ENCODE assay signal across 12 cellular contexts in the genomic region with DNA sequence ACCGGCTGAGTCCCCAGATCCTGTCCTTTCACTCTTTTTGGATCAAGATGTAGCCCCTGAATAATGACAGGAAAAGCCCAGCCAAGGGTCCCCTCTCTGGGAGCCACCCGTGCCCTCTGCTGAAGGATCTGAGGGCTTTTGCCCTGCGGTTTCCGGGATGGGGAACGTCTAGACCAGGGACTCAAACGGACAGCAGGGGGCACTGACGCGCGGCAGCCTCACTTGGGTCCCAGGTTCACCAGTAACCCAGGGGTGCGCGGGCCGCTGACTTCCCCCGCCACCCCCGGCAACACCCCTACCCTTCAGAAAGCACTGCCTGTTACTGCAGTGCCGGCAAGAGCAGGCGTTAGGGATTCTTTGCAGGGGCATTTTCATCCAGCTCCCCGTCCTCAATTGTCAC.
A peak's percentile ranks its signal among the peaks of the same experiment; 100 is the strongest.
DNase-seq lines count a peak whose midpoint lies in the region; ATAC-seq and TF ChIP-seq lines count a peak whose summit lies in the region.
"Had no signal": no experiment of that assay in that cellular context is flagged by ENCODE, and none has a peak within 500 bp of the region (broad histone marks: within the 10 kb centered on the region; RNA-seq: fewer than 3 reads in every experiment).

No MANE protein-coding gene starts in this region.

- H3K4me3 Mint-ChIP-seq in progenitor cell of endocrine pancreas (ENCODE audit: low read depth), result no peak overlapping the region
- H3K4me3 Mint-ChIP-seq: activated T-cell treated with anti-CD3 and anti-CD28 coated beads, Interleukin-2, amount 50 U/mL, for 4 hours; stimulated activated memory B cell treated with anti-CD40 and anti-IgM and Interleukin-4, amounts not matched to agents 10 μg/mL and 1 μg/mL and 100 μg/mL, for 72 hours; T-helper 17 cell had no signal

- H3K27me3 Mint-ChIP-seq in progenitor cell of endocrine pancreas, result no peaks in the 10 kb centered on the region

- no peaks in the 10 kb centered on the region for H3K9me3 Mint-ChIP-seq in progenitor cell of endocrine pancreas (ENCODE audit: low read depth)
- H3K9me3 Mint-ChIP-seq: activated T-cell treated with anti-CD3 and anti-CD28 coated beads, Interleukin-2, amount 50 U/mL, for 4 hours; stimulated activated memory B cell treated with anti-CD40 and anti-IgM and Interleukin-4, amounts not matched to agents 10 μg/mL and 1 μg/mL and 100 μg/mL, for 72 hours had no signal

- no peaks in the 10 kb centered on the region for H3K4me1 Mint-ChIP-seq in progenitor cell of endocrine pancreas (ENCODE audit: low read depth)
- H3K4me1 Mint-ChIP-seq: stimulated activated memory B cell treated with anti-CD40 and anti-IgM and Interleukin-4, amounts not matched to agents 10 μg/mL and 1 μg/mL and 100 μg/mL, for 72 hours; T-helper 17 cell had no signal

- no peak overlapping the region for H3K27ac Mint-ChIP-seq in progenitor cell of endocrine pancreas
- H3K27ac Mint-ChIP-seq: stimulated activated memory B cell treated with anti-CD40 and anti-IgM and Interleukin-4, amounts not matched to agents 10 μg/mL and 1 μg/mL and 100 μg/mL, for 72 hours; T-helper 17 cell had no signal

- H3K4me3 ChIP-seq in Jurkat, Clone E6-1 (ENCODE audit: low read length), result no peak overlapping the region
- no peak overlapping the region for H3K4me3 ChIP-seq in choroid plexus epithelial cell (ENCODE audit: low read depth, low read length)

- ATAC-seq in HG02759 (IDR thresholded peaks at IDR 0.05; ENCODE audit: unreplicated experiment) (no peak), HG03196 (IDR thresholded peaks at IDR 0.05; ENCODE audit: unreplicated experiment) (no peak)
- ATAC-seq: activated T-cell treated with anti-CD3 and anti-CD28 coated beads, Interleukin-2, amount 50 U/mL, for 4 hours; stimulated activated memory B cell treated with anti-CD40 and anti-IgM and Interleukin-4, amounts not matched to agents 10 μg/mL and 1 μg/mL and 100 μg/mL, for 72 hours; T-helper 17 cell had no signal

- DNase-seq in SIG-M5 treated with dmso at 0.1 percent for 504 hours (lab: John Stamatoyannopoulos, UW; ENCODE audit: unreplicated experiment) (peak; percentile 2), SIG-M5 (lab: John Stamatoyannopoulos, UW) (no peak), choroid plexus epithelial cell (ENCODE audit: low read depth) (no peak), progenitor cell of endocrine pancreas (ENCODE audit: low spot score, unreplicated experiment) (no peak), GDM1 (lab: John Stamatoyannopoulos, UW) (no peak)
- DNase-seq in Jurkat, Clone E6-1 (ENCODE audit: low read depth, low spot score), result peak; percentile 5
- DNase-seq: activated T-cell treated with anti-CD3 and anti-CD28 coated beads, Interleukin-2, amount 50 U/mL, for 4 hours; stimulated activated CD4-positive, alpha-beta T cell treated with anti-CD3 and anti-CD28 coated beads, Interleukin-12 subunit alpha, Interleukin-12 subunit beta, amount 100 ng/mL, for 4 hours; T-helper 17 cell had no signal

- TF ChIP-seq CTCF in choroid plexus epithelial cell (conservative IDR thresholded peaks at IDR 0.05; ENCODE audit: low read depth, low read length), result peak; percentile 45
- TF ChIP-seq CTCF in progenitor cell of endocrine pancreas (IDR thresholded peaks at IDR 0.05; ENCODE audit: unreplicated experiment), result peak; percentile 31

- no peaks in the 10 kb centered on the region for H3K36me3 Mint-ChIP-seq in progenitor cell of endocrine pancreas (ENCODE audit: insufficient read depth)
- H3K36me3 Mint-ChIP-seq: stimulated activated memory B cell treated with anti-CD40 and anti-IgM and Interleukin-4, amounts not matched to agents 10 μg/mL and 1 μg/mL and 100 μg/mL, for 72 hours had no signal

Comparison
In these comparisons a context has a peak if more than half of its experiments do, and no peak if none do; other contexts are left out.
1. DNase-seq: peak in SIG-M5 treated with dmso at 0.1 percent for 504 hours (single experiment) and Jurkat, Clone E6-1 (single experiment); none in SIG-M5 (single experiment), choroid plexus epithelial cell (single experiment), progenitor cell of endocrine pancreas (single experiment) and GDM1 (single experiment).